In the genomic region with DNA sequence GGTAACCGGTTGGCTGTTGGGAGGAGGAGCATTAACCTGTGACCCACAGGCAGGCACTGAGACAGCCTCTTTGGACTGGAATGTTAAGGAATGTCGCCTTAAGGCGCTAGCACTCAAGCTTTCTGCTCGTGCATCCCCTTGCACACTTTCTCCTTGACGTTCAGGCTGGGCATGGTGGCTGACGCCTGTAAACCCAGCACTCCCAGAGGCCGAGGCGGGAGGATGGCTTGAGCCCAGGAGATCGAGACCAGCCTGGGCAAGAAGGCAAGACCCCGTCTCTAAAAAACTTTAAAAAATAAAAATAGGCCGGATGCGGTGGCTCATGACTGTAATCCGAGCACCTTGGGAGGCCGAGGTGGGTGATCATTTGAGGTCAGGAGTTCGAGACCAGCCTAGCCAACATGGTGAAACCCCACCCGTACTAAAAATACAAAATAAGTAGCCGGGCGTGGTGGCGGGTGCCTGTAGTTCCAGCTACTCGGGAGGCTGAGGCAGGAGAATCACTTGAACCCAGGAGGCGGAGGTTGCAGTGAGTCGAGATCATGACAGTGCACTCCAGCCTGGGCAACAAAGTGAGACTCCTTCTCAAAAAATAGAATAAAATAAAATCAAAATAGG, we compare ENCODE assay signal across 10 cellular contexts. TPM values are rescaled to one million over a fixed set of nuclear protein-coding genes. Genes with fewer than 3 reads are reported as not detected.
DNase-seq lines count a peak whose midpoint lies in the region; ATAC-seq and TF ChIP-seq lines count a peak whose summit lies in the region.
"Had no signal": no experiment of that assay in that cellular context is flagged by ENCODE, and none has a peak within 500 bp of the region (broad histone marks: within the 10 kb centered on the region; RNA-seq: fewer than 3 reads in every experiment).

No MANE protein-coding gene starts in this region.

- H2AK9ac ChIP-seq in IMR-90 (replicated peaks; ENCODE audit: low read depth, low read length, poor library complexity) = peak overlapping the region; percentile 0

- no peak overlapping the region for H2AFZ ChIP-seq in IMR-90 (replicated peaks; ENCODE audit: low read length, poor library complexity)

- H2BK15ac ChIP-seq in IMR-90 (ENCODE audit: low read depth, low read length) = no peak overlapping the region

- H3K27ac ChIP-seq in IMR-90 (ENCODE audit: insufficient read depth, low read length) = peak overlapping the region; percentile 28
- no peak overlapping the region for H3K27ac ChIP-seq in coronary artery

- H3K9ac ChIP-seq in IMR-90 (ENCODE audit: low read depth, low read length) (no peak overlapping the region), mucosa of stomach (ENCODE audit: low read length) (peak overlapping the region; percentile 17)

- H3K27me3 ChIP-seq in IMR-90 (ENCODE audit: control insufficient read depth, insufficient read depth, low read length) = no peaks in the 10 kb centered on the region
- H3K27me3 ChIP-seq in mucosa of stomach (ENCODE audit: control insufficient read depth, insufficient read depth, low read length) = no peaks in the 10 kb centered on the region
- H3K27me3 ChIP-seq: adrenal gland, neutrophil had no signal

- no peak overlapping the region for H3K14ac ChIP-seq in IMR-90 (replicated peaks; ENCODE audit: low read depth, low read length)

- POLR2A ChIA-PET in IMR-90 (lab: Charles Lee; ENCODE audit: unreplicated experiment) = no interaction called here

- TF ChIP-seq CTCF in AG10803 (conservative IDR thresholded peaks at IDR 0.05; ENCODE audit: low read length) (no peak), IMR-90 (conservative IDR thresholded peaks at IDR 0.05; ENCODE audit: low read depth, low read length) (no peak), coronary artery (IDR thresholded peaks at IDR 0.05) (no peak)

- TF ChIP-seq POLR2A in IMR-90 (IDR thresholded peaks at IDR 0.05; ENCODE audit: low read depth, low read length) = no peak

- in situ Hi-C loops in IMR-90 (cut with MboI; ENCODE audit: low sequenced_read_pairs) = no loop called here

- no peak for ATAC-seq in IMR-90 (ENCODE audit: low read depth)
- ATAC-seq in GM19395 (IDR thresholded peaks at IDR 0.05; ENCODE audit: unreplicated experiment) = no peak
- no peak for ATAC-seq in HG03097 (IDR thresholded peaks at IDR 0.05; ENCODE audit: low FRiP score, unreplicated experiment)

- peak overlapping the region; percentile 90; the same call in 1 of the 2 replicates for H2AK5ac ChIP-seq in IMR-90 (ENCODE audit: low read depth, low read length)

- peaks cover 3 to 57% of the 10 kb centered on the region in 2 experiments; a peak in 3 of 4 replicates for H3K79me1 ChIP-seq in IMR-90 (ENCODE audit: low read depth in 1 of 2, low read length in 2 of 2)

- BruUV-seq in IMR-90 (replicated peaks; lab: Mats Ljungman, UMichigan) = no TSS peak

- no peak for TF ChIP-seq RAD21 in IMR-90 (IDR thresholded peaks at IDR 0.05; ENCODE audit: low read length)

- peaks cover 17% of the 10 kb centered on the region for H3K36me3 ChIP-seq in IMR-90 (ENCODE audit: control insufficient read depth, insufficient read depth, low read length)
- peaks cover 4% of the 10 kb centered on the region for H3K36me3 ChIP-seq in mucosa of stomach (ENCODE audit: control insufficient read depth, insufficient read depth, low read length)

- no peak for DNase-seq in AG10803 (ENCODE audit: low read depth)
- DNase-seq in IMR-90 = no peak
- no peak for DNase-seq in coronary artery (ENCODE audit: low spot score)
- DNase-seq in NCI-H524 (lab: John Stamatoyannopoulos, UW) = no peak
- DNase-seq in activated CD4-positive, alpha-beta T cell treated with anti-CD3 and anti-CD28 coated beads for 1 hour = no peak

- H3K4me1 ChIP-seq in IMR-90 (ENCODE audit: control insufficient read depth, insufficient read depth, low read length) = peaks cover 12% of the 10 kb centered on the region
- peaks cover 23% of the 10 kb centered on the region for H3K4me1 ChIP-seq in mucosa of stomach (ENCODE audit: control insufficient read depth, insufficient read depth, low read length)

- H3K18ac ChIP-seq in IMR-90 (ENCODE audit: low read depth, low read length) = no peak overlapping the region

- H2BK120ac ChIP-seq in IMR-90 (ENCODE audit: low read depth, low read length) = no peak overlapping the region

- H3K56ac ChIP-seq in IMR-90 (ENCODE audit: extremely low read depth, insufficient read depth, low read length) = no peak overlapping the region

- H3K4me2 ChIP-seq in IMR-90 (ENCODE audit: low read depth, low read length) = no peak overlapping the region; the same call in 1 of the 2 replicates

- intact Hi-C loops in IMR-90 (cut with micrococcal nuclease) = loop anchor here (2.0 kb wide), 1 partner anchor 35 kb away; no protein-coding TSS in a partner anchor

- dilution Hi-C loops in IMR-90 (cut with HindIII; ENCODE audit: low sequenced_read_pairs, unreplicated experiment) = no loop called here

- H3K4ac ChIP-seq in IMR-90 (ENCODE audit: low read depth, low read length) = 0 out of 2 replicates have a peak overlapping the region, but pooled peaks have one; percentile 7

- CTCF ChIA-PET in IMR-90 (lab: Yijun Ruan, JAX) = no interaction called here

- no peak overlapping the region for H2BK20ac ChIP-seq in IMR-90 (ENCODE audit: low read depth, low read length)

- H3K4me3 ChIP-seq in AG10803 (ENCODE audit: low read length) (peak overlapping the region; percentile 96), IMR-90 (ENCODE audit: insufficient read depth, low read depth, low read length) (no peak overlapping the region), coronary artery (peak overlapping the region; percentile 93), mucosa of stomach (ENCODE audit: low read length) (no peak overlapping the region)

- no peak overlapping the region for H2BK5ac ChIP-seq in IMR-90 (ENCODE audit: low read depth, low read length, poor library complexity, severe bottlenecking)

- peak overlapping the region; percentile 8 to 44; a peak in 2 of 4 replicates for H4K8ac ChIP-seq in IMR-90 (ENCODE audit: low read depth in 2 of 2, low read length in 2 of 2)

- 95% methylated on average over 4 of the region's 22 CpGs; no CpG with 5 or more reads in 1 of the 2 experiments for WGBS in IMR-90 (ENCODE audit: extremely low coverage in 2 of 2, insufficient read length in 1 of 2), 2 experiments

- peak overlapping the region; percentile 48; the same call in 1 of the 2 replicates for H3K23ac ChIP-seq in IMR-90 (ENCODE audit: low read depth, low read length)

- peaks cover 30% of the 10 kb centered on the region for H3K9me1 ChIP-seq in IMR-90 (ENCODE audit: insufficient read depth, low read length)

- no peak overlapping the region for H4K91ac ChIP-seq in IMR-90 (ENCODE audit: insufficient read depth, low read depth, low read length)

- peaks cover 74% of the 10 kb centered on the region for H4K20me1 ChIP-seq in IMR-90 (ENCODE audit: insufficient read depth, low read length)

- H3K9me3 ChIP-seq in IMR-90 (ENCODE audit: control insufficient read depth, insufficient read depth, low read length) = no peaks in the 10 kb centered on the region
- H3K9me3 ChIP-seq in mucosa of stomach (ENCODE audit: control insufficient read depth, low read length) = no peaks in the 10 kb centered on the region
- H3K9me3 ChIP-seq: adrenal gland, neutrophil had no signal

- no peak overlapping the region for H4K5ac ChIP-seq in IMR-90 (ENCODE audit: low read depth, low read length)

TF ChIP-seq in IMR-90, 13 proteins besides CTCF, POLR2A, EP300 and RAD21:
- no peak for TF ChIP-seq BHLHE40 (IDR thresholded peaks at IDR 0.05; ENCODE audit: low read depth, low read length)
- no peak for TF ChIP-seq MXI1 (IDR thresholded peaks at IDR 0.05; ENCODE audit: borderline replicate concordance, low read depth, low read length)
- TF ChIP-seq SMC3 (IDR thresholded peaks at IDR 0.05; ENCODE audit: low read depth, low read length) = no peak
- no peak for TF ChIP-seq CHD1 (IDR thresholded peaks at IDR 0.05; ENCODE audit: low read depth, low read length)
- TF ChIP-seq, protein P1, sequence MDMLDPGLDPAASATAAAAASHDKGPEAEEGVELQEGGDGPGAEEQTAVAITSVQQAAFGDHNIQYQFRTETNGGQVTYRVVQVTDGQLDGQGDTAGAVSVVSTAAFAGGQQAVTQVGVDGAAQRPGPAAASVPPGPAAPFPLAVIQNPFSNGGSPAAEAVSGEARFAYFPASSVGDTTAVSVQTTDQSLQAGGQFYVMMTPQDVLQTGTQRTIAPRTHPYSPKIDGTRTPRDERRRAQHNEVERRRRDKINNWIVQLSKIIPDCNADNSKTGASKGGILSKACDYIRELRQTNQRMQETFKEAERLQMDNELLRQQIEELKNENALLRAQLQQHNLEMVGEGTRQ (IDR thresholded peaks at IDR 0.05; ENCODE audit: low read depth, low read length) = no peak
- no peak for TF ChIP-seq RCOR1 (IDR thresholded peaks at IDR 0.05; ENCODE audit: insufficient replicate concordance, low read length)
- TF ChIP-seq FOS (IDR thresholded peaks at IDR 0.05; ENCODE audit: low read depth, low read length) = no peak
- TF ChIP-seq RFX5 (IDR thresholded peaks at IDR 0.05; ENCODE audit: low read depth, low read length) = no peak

RNA-seq across cellular contexts. Expression of a gene that starts 1.9 kb away (rescaled TPM):
- 33.9 and 36.4 TPM in 2 replicates for total RNA-seq in IMR-90 (2012; rRNA removed)
- polyA plus RNA-seq in IMR-90 (2012; rRNA removed) = 18.8 and 21.5 TPM in 2 replicates
- polyA plus RNA-seq in IMR-90 (2012; cell fraction: cytosol; rRNA removed) = 13.8 and 15.1 TPM in 2 replicates
- 13.2 and 19.6 TPM in 2 replicates for polyA plus RNA-seq in IMR-90 (2012; cell fraction: nucleus; rRNA removed; ENCODE audit: low replicate concordance)

RNA-seq across cellular contexts. Expression of a gene that starts 9.8 kb away (rescaled TPM):
- total RNA-seq in IMR-90 (2012; rRNA removed) = 28.1 and 38.3 TPM in 2 replicates
- 17.5 and 21.8 TPM in 2 replicates for polyA plus RNA-seq in IMR-90 (2012; rRNA removed)
- 10.8 and 13.3 TPM in 2 replicates for polyA plus RNA-seq in IMR-90 (2012; cell fraction: cytosol; rRNA removed)
- polyA plus RNA-seq in IMR-90 (2012; cell fraction: nucleus; rRNA removed; ENCODE audit: low replicate concordance) = 47.1 and 74.1 TPM in 2 replicates

RNA-seq across cellular contexts. Expression of a gene that starts 16.4 kb away (rescaled TPM):
- 1.4 and 2.2 TPM in 2 replicates for total RNA-seq in IMR-90 (2012; rRNA removed)
- 14.4 and 17.3 TPM in 2 replicates for polyA plus RNA-seq in IMR-90 (2012; rRNA removed)
- 3.7 and 5.8 TPM in 2 replicates for polyA plus RNA-seq in IMR-90 (2012; cell fraction: cytosol; rRNA removed)
- 68.1 and 209 TPM in 2 replicates for polyA plus RNA-seq in IMR-90 (2012; cell fraction: nucleus; rRNA removed; ENCODE audit: low replicate concordance)

Comparison
In these comparisons a context has a peak if more than half of its experiments do, and no peak if none do; other contexts are left out.
1. H3K4me3 ChIP-seq: peak in AG10803 (single experiment) and coronary artery (single experiment); none in IMR-90 (single experiment) and mucosa of stomach (single experiment).